In the genomic region with DNA sequence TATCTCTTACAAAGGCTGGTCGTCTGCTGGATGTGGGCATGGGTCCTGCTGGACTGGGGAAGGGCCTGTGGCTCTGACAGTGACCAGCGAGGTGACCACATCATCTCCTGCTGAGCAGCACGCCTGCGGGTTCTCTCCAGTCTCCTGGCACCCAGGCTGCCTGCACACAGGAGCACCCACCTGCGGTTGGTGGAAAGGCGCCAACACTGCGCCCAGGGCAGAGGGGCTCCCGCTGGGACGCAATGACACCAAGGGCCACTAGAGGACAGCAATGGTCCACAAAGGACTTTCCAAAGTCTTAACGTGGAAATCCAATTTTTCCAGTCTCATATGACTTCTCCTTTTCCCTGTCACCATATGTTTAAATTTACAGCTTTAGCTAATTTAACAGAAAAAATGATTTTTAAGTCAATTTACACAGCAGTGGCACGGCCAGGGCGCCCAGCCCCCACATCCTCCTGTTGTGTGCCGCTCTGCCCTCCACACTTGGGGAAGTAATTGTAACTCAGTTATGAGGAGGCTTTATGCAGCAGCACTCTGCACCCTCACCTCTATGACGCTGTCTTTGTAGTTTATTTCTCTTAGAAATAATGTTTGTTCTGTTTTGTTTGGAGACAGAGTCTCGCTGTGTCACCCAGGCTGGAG, we compare ENCODE assay signal across 8 cellular contexts. TPM values are rescaled to one million over a fixed set of nuclear protein-coding genes. Genes with fewer than 3 reads are reported as not detected.
DNase-seq lines count a peak whose midpoint lies in the region; ATAC-seq and TF ChIP-seq lines count a peak whose summit lies in the region.

No MANE protein-coding gene starts in this region.

- H3K27me3 ChIP-seq in H9 (ENCODE audit: insufficient read depth, low read length) (no peaks in the 10 kb centered on the region), SJCRH30 (no peaks in the 10 kb centered on the region), mesenchymal stem cell (ENCODE audit: control insufficient read depth in 1 of 2, insufficient read depth in 1 of 2, low read length in 2 of 2) (peaks cover 9 to 11% of the 10 kb centered on the region in 2 experiments), transverse colon (no peaks in the 10 kb centered on the region)

- H2AK5ac ChIP-seq in H9 (ENCODE audit: insufficient read length, low read length), result no peak overlapping the region
- H2AK5ac ChIP-seq in mesenchymal stem cell (ENCODE audit: low read length, severe bottlenecking), result no peak overlapping the region

- no peak overlapping the region for H4K5ac ChIP-seq in H9 (ENCODE audit: insufficient read length, low read depth, low read length)

- H2AFZ ChIP-seq in H9 (ENCODE audit: low read length) (no peak overlapping the region), mesenchymal stem cell (ENCODE audit: low read depth, low read length) (no peak overlapping the region)

- H3K27ac Mint-ChIP-seq in H9 (no peak overlapping the region), chondrocyte (ENCODE audit: unreplicated experiment) (no peak overlapping the region)

- H3K56ac ChIP-seq in H9 (ENCODE audit: insufficient read length, low read depth, low read length), result no peak overlapping the region

- H3K27me3 Mint-ChIP-seq in H9 (ENCODE audit: low read depth) (peaks cover 9% of the 10 kb centered on the region), chondrocyte (ENCODE audit: low read depth) (peaks cover 30% of the 10 kb centered on the region)

- no peaks in the 10 kb centered on the region for H4K20me1 ChIP-seq in H9 (ENCODE audit: control insufficient read depth, insufficient read depth, insufficient read length)

- H3K27ac ChIP-seq in H9 (ENCODE audit: insufficient read length, low read depth, low read length) (no peak overlapping the region), SJCRH30 (no peak overlapping the region), mesenchymal stem cell (ENCODE audit: low read length, poor library complexity, severe bottlenecking) (no peak overlapping the region), transverse colon (no peak overlapping the region)

- TF ChIP-seq CTCF in H9 (conservative IDR thresholded peaks at IDR 0.05), result peak; percentile 98
- peak; percentile 78 for TF ChIP-seq CTCF in chondrocyte (IDR thresholded peaks at IDR 0.05)
- peak; percentile 45 to 72 (median 66) for TF ChIP-seq CTCF in transverse colon (IDR thresholded peaks at IDR 0.05)

- H3K14ac ChIP-seq in H9 (ENCODE audit: insufficient read depth, low read length) (no peak overlapping the region), mesenchymal stem cell (ENCODE audit: low read length in 2 of 2) (no peak overlapping the region)

- H3K4me1 ChIP-seq in H9 (ENCODE audit: insufficient read depth, low read length), result no peaks in the 10 kb centered on the region
- no peaks in the 10 kb centered on the region for H3K4me1 ChIP-seq in SJCRH30
- H3K4me1 ChIP-seq in mesenchymal stem cell (ENCODE audit: control insufficient read depth, insufficient read depth, low read depth, low read length), result peaks cover 5% of the 10 kb centered on the region
- no peaks in the 10 kb centered on the region for H3K4me1 ChIP-seq in transverse colon

- TF ChIP-seq EP300 in transverse colon (IDR thresholded peaks at IDR 0.05; ENCODE audit: low read depth), result no peak

- WGBS in H9 (ENCODE audit: extremely low coverage, insufficient read length, low lambda C conversion rate), result no CpG with 5 or more reads among the region's 15 CpGs
- 42% methylated on average over 15 of the region's 15 CpGs for WGBS in mesenchymal stem cell
- WGBS in transverse colon (ENCODE audit: low coverage in 1 of 2), 2 donors, result 24 to 37% methylated on average over 7 to 15 of the region's 15 CpGs

- H3K23me2 ChIP-seq in H9 (ENCODE audit: insufficient read length, low read depth, low read length, poor library complexity, severe bottlenecking), result no peaks in the 10 kb centered on the region

- H3K9me3 ChIP-seq in H9 (ENCODE audit: control insufficient read depth, low read depth, low read length) (peaks cover 6% of the 10 kb centered on the region), SJCRH30 (replicated peaks) (no peaks in the 10 kb centered on the region), mesenchymal stem cell (ENCODE audit: control insufficient read depth, low read length) (peaks cover 15% of the 10 kb centered on the region), transverse colon (no peaks in the 10 kb centered on the region)

- H3K9me3 Mint-ChIP-seq in H9, result peaks cover 11 to 14% of the 10 kb centered on the region in 2 experiments
- peaks cover 20% of the 10 kb centered on the region for H3K9me3 Mint-ChIP-seq in chondrocyte (ENCODE audit: low read depth)

- no peaks in the 10 kb centered on the region for H3K79me1 ChIP-seq in H9 (ENCODE audit: insufficient read depth, low read depth, low read length, poor library complexity, severe bottlenecking)
- H3K79me1 ChIP-seq in mesenchymal stem cell (replicated peaks; ENCODE audit: low read length, poor library complexity, severe bottlenecking), result no peaks in the 10 kb centered on the region

- H3K36me3 ChIP-seq in SJCRH30 (no peaks in the 10 kb centered on the region), mesenchymal stem cell (ENCODE audit: control insufficient read depth in 1 of 2, insufficient read depth in 2 of 2, low read depth in 1 of 2, low read length in 2 of 2) (no peaks in the 10 kb centered on the region), transverse colon (no peaks in the 10 kb centered on the region)

- H4K8ac ChIP-seq in H9 (replicated peaks; ENCODE audit: insufficient read length, low read depth, low read length), result no peak overlapping the region
- H4K8ac ChIP-seq in mesenchymal stem cell (ENCODE audit: low read length), result no peak overlapping the region

- H3K23ac ChIP-seq in H9 (ENCODE audit: insufficient read length, low read depth, low read length), result no peak overlapping the region
- H3K23ac ChIP-seq in mesenchymal stem cell (ENCODE audit: low read length in 2 of 2), result no peak overlapping the region

- intact Hi-C loops in transverse colon (cut with DNase I; ENCODE audit: low total_unique reads), result no loop called here

- no peak overlapping the region for H3K4me3 ChIP-seq in SJCRH30
- no peak overlapping the region for H3K4me3 ChIP-seq in mesenchymal stem cell (ENCODE audit: insufficient read depth in 1 of 2, low read depth in 1 of 2, low read length in 2 of 2)
- H3K4me3 ChIP-seq in transverse colon, result no peak overlapping the region

- H3T11ph ChIP-seq in H9 (ENCODE audit: low read length), result no peak overlapping the region

- H3K79me2 ChIP-seq in H9 (ENCODE audit: insufficient read depth, low read length), result no peaks in the 10 kb centered on the region

- ATAC-seq in GM21723 (IDR thresholded peaks at IDR 0.05; ENCODE audit: unreplicated experiment), result no peak

- in situ Hi-C loops in Caki2 (cut with HindIII; ENCODE audit: low pct_unique_long_range_greater_than_20kb, low sequenced_read_pairs), result no loop called here
- in situ Hi-C loops in transverse colon (cut with MboI; ENCODE audit: low pct_ligation_motif_present in 1 of 4, low pct_unique_long_range_greater_than_20kb in 1 of 4, low sequenced_read_pairs in 3 of 4), result no loop called here

- H3K9ac ChIP-seq in H9 (ENCODE audit: extremely low read depth, insufficient read length, low read length), result no peak overlapping the region
- H3K9ac ChIP-seq in mesenchymal stem cell (ENCODE audit: low read length), result no peak overlapping the region

- H4K91ac ChIP-seq in H9 (ENCODE audit: insufficient read length, low read depth, low read length) (no peak overlapping the region), mesenchymal stem cell (ENCODE audit: low read length) (no peak overlapping the region)

- DNase-seq in Caki2 (ENCODE audit: low read depth) (peak; percentile 16), H9 (peak; percentile 64), SJCRH30 (peak; percentile 49 to 67), chondrocyte (ENCODE audit: low spot score) (peak; percentile 61), mesenchymal stem cell (peak; percentile 10), transverse colon (no peak), NCI-H2107 treated with DMSO at 0.1 percent for 48 hours (lab: John Stamatoyannopoulos, UW; ENCODE audit: unreplicated experiment) (no peak)

- no peak overlapping the region for H3K18ac ChIP-seq in H9 (ENCODE audit: insufficient read length, low read depth, low read length)
- H3K18ac ChIP-seq in mesenchymal stem cell (ENCODE audit: low read depth in 1 of 2, low read length in 2 of 2), result no peak overlapping the region

- no peak overlapping the region for H2BK15ac ChIP-seq in H9 (ENCODE audit: low read depth, low read length)
- H2BK15ac ChIP-seq in mesenchymal stem cell (ENCODE audit: low read depth, poor library complexity, severe bottlenecking), result no peak overlapping the region

- no peak for TF ChIP-seq POLR2A in transverse colon (IDR thresholded peaks at IDR 0.05)

- H3K4ac ChIP-seq in H9 (ENCODE audit: low read depth, low read length) (no peak overlapping the region), mesenchymal stem cell (ENCODE audit: low read depth in 1 of 2, low read length in 2 of 2) (no peak overlapping the region)

- H2BK12ac ChIP-seq in H9 (ENCODE audit: insufficient read length, low read depth, low read length) (no peak overlapping the region), mesenchymal stem cell (ENCODE audit: low read length in 2 of 2) (no peak overlapping the region)

- no peak overlapping the region for H2BK5ac ChIP-seq in H9 (ENCODE audit: insufficient read length, low read length)
- no peak overlapping the region for H2BK5ac ChIP-seq in mesenchymal stem cell (ENCODE audit: low read depth, low read length, poor library complexity, severe bottlenecking)

- no peak overlapping the region for H3K4me3 Mint-ChIP-seq in H9
- no peak overlapping the region for H3K4me3 Mint-ChIP-seq in chondrocyte (ENCODE audit: unreplicated experiment)

- H2BK20ac ChIP-seq in H9 (ENCODE audit: low read depth, low read length, poor library complexity, severe bottlenecking), result no peak overlapping the region

- H2BK120ac ChIP-seq in H9 (ENCODE audit: low read depth, low read length, poor library complexity, severe bottlenecking) (no peak overlapping the region), mesenchymal stem cell (ENCODE audit: low read depth, low read length) (no peak overlapping the region)

- H3K4me2 ChIP-seq in H9 (ENCODE audit: insufficient read depth, insufficient read length, low read length) (no peak overlapping the region), mesenchymal stem cell (ENCODE audit: low read length, poor library complexity, severe bottlenecking) (no peak overlapping the region)

- H3K4me1 Mint-ChIP-seq in H9 (peaks cover 7% of the 10 kb centered on the region in 2 experiments; a peak in 3 of 4 replicates), chondrocyte (ENCODE audit: low read depth) (no peaks in the 10 kb centered on the region)

- H3K36me3 Mint-ChIP-seq in H9 (ENCODE audit: insufficient read depth in 1 of 3, low read depth in 3 of 3), result peaks cover 3 to 7% (median 5%) of the 10 kb centered on the region in 3 experiments; a peak in 4 of 7 replicates
- peaks cover 12% of the 10 kb centered on the region for H3K36me3 Mint-ChIP-seq in chondrocyte (ENCODE audit: low read depth)

RNA-seq across cellular contexts. Expression of gene CFAP46, which starts 38.1 kb away (rescaled TPM):
- not detected in 2 replicates for total RNA-seq in Caki2 (2014; rRNA removed; shearing (Covaris generic); ENCODE audit: low replicate concordance)
- 2.9 and 3.1 TPM in 2 replicates for total RNA-seq in H9 (2021)
- total RNA-seq in SJCRH30 (2014; rRNA removed; shearing (Covaris generic)), result 1.1 and 1.7 TPM in 2 replicates
- 0.49 to 0.92 TPM (median 0.89 TPM) in 3 replicates for total RNA-seq in chondrocyte
- 1.2 TPM for polyA plus RNA-seq in mesenchymal stem cell (2013, experiment 1 of 2)
- 1.6 TPM for polyA plus RNA-seq in mesenchymal stem cell (2013, experiment 2 of 2)
- not detected for total RNA-seq in transverse colon

Comparison
In these comparisons a context has a peak if more than half of its experiments do, and no peak if none do; other contexts are left out.
1. DNase-seq: peak in Caki2 (single experiment), H9 (single experiment), SJCRH30 (2 of 2), chondrocyte (single experiment) and mesenchymal stem cell (single experiment); none in transverse colon (single experiment) and NCI-H2107 treated with DMSO at 0.1 percent for 48 hours (single experiment).
2. Peak in every context shown above with its lines, with median percentiles within 50 percentile points of each other: CTCF ChIP-seq.